ENCODE assay signal across 12 cellular contexts in the genomic region with DNA sequence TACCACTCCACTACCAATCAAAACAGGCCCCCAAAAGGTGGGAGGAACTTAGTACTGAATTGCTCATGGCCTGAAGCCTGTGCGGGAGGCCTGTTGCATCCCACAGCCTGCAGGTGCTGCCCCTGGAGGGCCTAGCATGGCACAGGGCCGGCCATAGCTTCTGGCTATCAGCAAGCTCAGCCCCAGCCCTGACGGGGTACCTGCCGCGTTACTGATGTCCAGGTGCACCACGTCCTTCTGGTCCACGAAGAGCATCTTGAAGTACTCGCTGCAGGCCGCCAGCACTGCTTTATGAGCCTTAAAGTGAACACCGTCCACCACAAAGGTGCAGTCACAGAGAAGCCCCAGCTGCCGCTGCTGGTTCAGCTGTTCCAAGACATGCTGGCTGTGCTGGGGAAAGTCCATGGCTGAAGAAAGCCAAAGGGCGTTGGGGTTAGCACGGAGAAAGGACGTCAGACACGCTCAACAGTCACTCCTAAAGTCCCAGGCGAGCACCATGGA. TPM values are rescaled to one million over a fixed set of nuclear protein-coding genes. Genes with fewer than 3 reads are reported as not detected.
DNase-seq lines count a peak whose midpoint lies in the region; ATAC-seq and TF ChIP-seq lines count a peak whose summit lies in the region.
"Had no signal": no experiment of that assay in that cellular context is flagged by ENCODE, and none has a peak within 500 bp of the region (broad histone marks: within the 10 kb centered on the region; RNA-seq: fewer than 3 reads in every experiment).

No MANE protein-coding gene starts in this region.

- H3K36me3 ChIP-seq in adrenal gland (replicated peaks in 1 of 2) (peaks cover 0 to 50% of the 10 kb centered on the region in 2 donors), suprapubic skin (peaks cover 50% of the 10 kb centered on the region)

- H3K9me3 ChIP-seq in adrenal gland (replicated peaks in 1 of 3) (no peaks in the 10 kb centered on the region), suprapubic skin (no peaks in the 10 kb centered on the region)

- TF ChIP-seq EP300 in suprapubic skin (IDR thresholded peaks at IDR 0.05) = no peak

- intact Hi-C loops in activated CD4-positive, alpha-beta T cell treated with anti-CD3 and anti-CD28 coated beads for 36 hours (cut with DNase I, micrococcal nuclease) = loop anchor here in 1 of 2 experiments (2.0 kb wide), 1 partner anchor 331 kb away; a partner anchor contains a TSS
- intact Hi-C loops in adrenal gland (cut with DNase I) = no loop called here

- 86 to 93% (median 88%) methylated on average over 14 to 16 of the region's 16 CpGs for WGBS in adrenal gland, 4 donors
- WGBS in suprapubic skin = 82% methylated on average over 6 of the region's 16 CpGs

- H3K36me3 Mint-ChIP-seq in activated CD4-positive, alpha-beta T cell treated with anti-CD3 and anti-CD28 coated beads for 36 hours (ENCODE audit: low read depth) = peaks cover 48% of the 10 kb centered on the region
- H3K36me3 Mint-ChIP-seq in memory B cell = peaks cover 10% of the 10 kb centered on the region

- peak overlapping the region; percentile 58 for H3K4me3 Mint-ChIP-seq in activated CD4-positive, alpha-beta T cell treated with anti-CD3 and anti-CD28 coated beads for 36 hours
- peak overlapping the region; percentile 77 for H3K4me3 Mint-ChIP-seq in memory B cell

- no peaks in the 10 kb centered on the region for H3K27me3 Mint-ChIP-seq in activated CD4-positive, alpha-beta T cell treated with anti-CD3 and anti-CD28 coated beads for 36 hours
- no peaks in the 10 kb centered on the region for H3K27me3 Mint-ChIP-seq in memory B cell

- TF ChIP-seq POLR2A in adrenal gland (IDR thresholded peaks at IDR 0.05) = no peak
- TF ChIP-seq POLR2A in suprapubic skin (IDR thresholded peaks at IDR 0.05) = no peak

- H3K27ac Mint-ChIP-seq in activated CD4-positive, alpha-beta T cell treated with anti-CD3 and anti-CD28 coated beads for 36 hours = peak overlapping the region; percentile 95
- peak overlapping the region; percentile 88 for H3K27ac Mint-ChIP-seq in memory B cell

- POLR2A ChIA-PET in activated CD4-positive, alpha-beta T cell treated with anti-CD3 and anti-CD28 coated beads for 36 hours (lab: Charles Lee) = interaction anchor here (0.9 to 6.0 kb wide), 4 partner anchors 11 to 101 kb away, joined by 3 to 77 read pairs (median 24); a partner anchor contains a TSS

- no peaks in the 10 kb centered on the region for H3K27me3 ChIP-seq in adrenal gland
- H3K27me3 ChIP-seq in suprapubic skin = no peaks in the 10 kb centered on the region

- CTCF ChIA-PET in activated CD4-positive, alpha-beta T cell treated with anti-CD3 and anti-CD28 coated beads for 36 hours (lab: Charles Lee) = interaction anchor here (0.5 to 1.9 kb wide), 6 partner anchors 10 to 114 kb away, joined by 3 to 6 read pairs (median 4); a partner anchor contains a TSS

- no peak for TF ChIP-seq CTCF in adrenal gland (IDR thresholded peaks at IDR 0.05)
- no peak for TF ChIP-seq CTCF in suprapubic skin (IDR thresholded peaks at IDR 0.05)

- H3K9me3 Mint-ChIP-seq in activated CD4-positive, alpha-beta T cell treated with anti-CD3 and anti-CD28 coated beads for 36 hours (ENCODE audit: low read depth) = no peaks in the 10 kb centered on the region
- H3K9me3 Mint-ChIP-seq in memory B cell = no peaks in the 10 kb centered on the region

- H3K27ac ChIP-seq in adrenal gland = peak overlapping the region; percentile 16 to 98 (median 96)
- H3K27ac ChIP-seq in suprapubic skin = peak overlapping the region; percentile 96
- H3K27ac ChIP-seq: parathyroid adenoma had no signal

- H3K4me1 Mint-ChIP-seq in activated CD4-positive, alpha-beta T cell treated with anti-CD3 and anti-CD28 coated beads for 36 hours = peaks cover 60% of the 10 kb centered on the region
- H3K4me1 Mint-ChIP-seq in memory B cell = peaks cover 59% of the 10 kb centered on the region

- ATAC-seq in activated CD4-positive, alpha-beta T cell treated with anti-CD3 and anti-CD28 coated beads for 36 hours = peak; percentile 14
- ATAC-seq in memory B cell (ENCODE audit: low read depth) (no peak), GM21360 (IDR thresholded peaks at IDR 0.05; ENCODE audit: unreplicated experiment) (no peak)

- H3K4me1 ChIP-seq in adrenal gland (replicated peaks in 1 of 2) (peaks cover 52 to 70% of the 10 kb centered on the region in 2 donors), suprapubic skin (peaks cover 56% of the 10 kb centered on the region)

- H3K4me3 ChIP-seq in adrenal gland (no peak overlapping the region), suprapubic skin (no peak overlapping the region)

- peak; percentile 55 for DNase-seq in activated CD4-positive, alpha-beta T cell treated with anti-CD3 and anti-CD28 coated beads for 36 hours
- no peak for DNase-seq in activated CD4-positive, alpha-beta T cell treated with anti-CD3 and anti-CD28 coated beads, Interleukin-2, amount 50 U/mL, for 4 hours
- peak in 3 of 7 donors; percentile 23 to 60 (median 35) for DNase-seq in adrenal gland
- no peak for DNase-seq in memory B cell (ENCODE audit: low spot score in 2 of 2)
- no peak for DNase-seq in suprapubic skin (ENCODE audit: low spot score in 2 of 2)
- no peak for DNase-seq in activated gamma-delta T cell (lab: John Stamatoyannopoulos, UW)
- DNase-seq in NCI-H1436 treated with DMSO at 0.1 percent for 48 hours (lab: John Stamatoyannopoulos, UW) = no peak

RNA-seq across cellular contexts. Expression of a gene that starts 27.8 kb away (rescaled TPM):
- total RNA-seq in activated CD4-positive, alpha-beta T cell treated with anti-CD3 and anti-CD28 coated beads for 36 hours = 10 to 100 TPM; 47.7 to 48.3 TPM
- 10 to 100 TPM; 26.8 to 50.2 (median 33.7) TPM for total RNA-seq in adrenal gland
- polyA plus RNA-seq in adrenal gland = 100 to 1,000 TPM in 2 of 3 donors, 1 to 10 TPM in 1; 8.0 to 172 (median 114) TPM
- total RNA-seq in suprapubic skin = 10 to 100 TPM; 27.2 to 44.4 (median 34.1) TPM

RNA-seq across cellular contexts. Expression of a gene that starts 55.9 kb away (rescaled TPM):
- not detected for total RNA-seq in activated CD4-positive, alpha-beta T cell treated with anti-CD3 and anti-CD28 coated beads for 36 hours
- total RNA-seq in adrenal gland = not detected
- not detected for polyA plus RNA-seq in adrenal gland
- not detected for total RNA-seq in suprapubic skin
- total RNA-seq: A172, H4, HT1080 had no signal
